ENCODE assay signal across 8 cellular contexts in genomic region chr12:100138048-100138907, GRCh38. TPM values are rescaled to one million over a fixed set of nuclear protein-coding genes. Genes with fewer than 3 reads are reported as not detected.
DNase-seq lines count a peak whose midpoint lies in the region; ATAC-seq and TF ChIP-seq lines count a peak whose summit lies in the region.

No MANE protein-coding gene starts in this region.

- BruUV-seq in MCF 10A (replicated peaks; lab: Mats Ljungman, UMichigan): no TSS peak

- DNase-seq in heart right ventricle: no peak
- DNase-seq in left ventricle myocardium superior: no peak
- peak; percentile 46 for DNase-seq in LNCaP clone FGC (ENCODE audit: low read depth)
- peak; percentile 45 for DNase-seq in MCF 10A (ENCODE audit: unreplicated experiment)
- no peak for DNase-seq in osteocyte (ENCODE audit: extremely low spot score, unreplicated experiment)
- no peak for DNase-seq in activated CD4-positive, CD25-positive, alpha-beta regulatory T cell (lab: John Stamatoyannopoulos, UW)
- DNase-seq in posterior vena cava (ENCODE audit: low spot score): no peak

- peaks cover 43% of the 10 kb centered on the region for H3K4me1 Mint-ChIP-seq in MCF 10A (ENCODE audit: insufficient read depth, unreplicated experiment)
- peaks cover 14% of the 10 kb centered on the region for H3K4me1 Mint-ChIP-seq in osteocyte (ENCODE audit: unreplicated experiment)

- CTCF ChIA-PET in MCF 10A (lab: Yijun Ruan, JAX): interaction anchor here (0.6 to 2.3 kb wide), 26 partner anchors 9 to 1104 kb away, joined by 3 to 28 read pairs (median 4); partner anchors contain the start of gene ACTR6

- peak in 7 of 9 donors; percentile 19 to 54 (median 42) for TF ChIP-seq CTCF in heart right ventricle (IDR thresholded peaks at IDR 0.05)
- peak; percentile 64 for TF ChIP-seq CTCF in LNCaP clone FGC (IDR thresholded peaks at IDR 0.05; ENCODE audit: control insufficient read depth, extremely low read depth, insufficient read depth)
- TF ChIP-seq CTCF in MCF 10A (IDR thresholded peaks at IDR 0.05; ENCODE audit: unreplicated experiment): peak; percentile 23
- peak; percentile 52 for TF ChIP-seq CTCF in osteocyte (IDR thresholded peaks at IDR 0.05)

- POLR2A ChIA-PET in MCF 10A (lab: Yijun Ruan, JAX): interaction anchor here (0.8 to 3.9 kb wide), 7 partner anchors 10 to 142 kb away, joined by 3 to 26 read pairs (median 4); partner anchors contain the start of gene ACTR6

- H3K36me3 Mint-ChIP-seq in MCF 10A (ENCODE audit: insufficient read depth, unreplicated experiment): no peaks in the 10 kb centered on the region
- H3K36me3 Mint-ChIP-seq in osteocyte (ENCODE audit: unreplicated experiment): no peaks in the 10 kb centered on the region

- H3K4me3 ChIP-seq in heart right ventricle (peak overlapping the region in 1 of 10 donors; percentile 29), LNCaP clone FGC (ENCODE audit: low read depth, low read length) (no peak overlapping the region)

- H3K9me3 Mint-ChIP-seq in MCF 10A (ENCODE audit: unreplicated experiment): peaks cover 7% of the 10 kb centered on the region
- no peaks in the 10 kb centered on the region for H3K9me3 Mint-ChIP-seq in osteocyte (ENCODE audit: unreplicated experiment)

- 49 to 50% methylated on average over 9 of the region's 9 CpGs for WGBS in heart right ventricle, 2 donors

- no peaks in the 10 kb centered on the region for H3K27me3 ChIP-seq in heart right ventricle

- H3K4me3 Mint-ChIP-seq in MCF 10A (ENCODE audit: unreplicated experiment): peak overlapping the region; percentile 48
- H3K4me3 Mint-ChIP-seq in osteocyte (ENCODE audit: unreplicated experiment): peak overlapping the region; percentile 4

- ATAC-seq in heart right ventricle: no peak
- ATAC-seq in left ventricle myocardium superior: no peak
- no peak for ATAC-seq in HG03175 (IDR thresholded peaks at IDR 0.05; ENCODE audit: unreplicated experiment)

- H3K27me3 Mint-ChIP-seq in MCF 10A (ENCODE audit: insufficient read depth, unreplicated experiment) (no peaks in the 10 kb centered on the region), osteocyte (ENCODE audit: unreplicated experiment) (no peaks in the 10 kb centered on the region)

- H3K9me3 ChIP-seq in heart right ventricle: no peaks in the 10 kb centered on the region

- peak overlapping the region in 3 of 10 donors; percentile 7 to 75 (median 19) for H3K27ac ChIP-seq in heart right ventricle

- H3K4me1 ChIP-seq in heart right ventricle: peaks cover 5 to 69% (median 32%) of the 10 kb centered on the region in 9 donors

- intact Hi-C loops in heart right ventricle (cut with DNase I) (loop anchor here in 1 of 10 donors (10.0 kb wide), 1 partner anchor 127 kb away; the partner anchor contains the start of genes DEPDC4 and SCYL2), left ventricle myocardium superior (cut with micrococcal nuclease) (no loop called here), MCF 10A (cut with micrococcal nuclease) (no loop called here), posterior vena cava (cut with DNase I) (no loop called here)

- H3K36me3 ChIP-seq in heart right ventricle: no peaks in the 10 kb centered on the region

- H3K27ac Mint-ChIP-seq in MCF 10A (ENCODE audit: low read depth, unreplicated experiment) (peak overlapping the region; percentile 57), osteocyte (ENCODE audit: unreplicated experiment) (no peak overlapping the region)

RNA-seq across cellular contexts. Expression of gene BLTP3B, which starts 4.4 kb away (rescaled TPM):
- total RNA-seq in heart right ventricle (10 to 100 TPM; 12.2 to 18.0 (median 15.2) TPM), left ventricle myocardium superior (12.0 TPM), MCF 10A (2022) (17.7 and 20.1 TPM in 2 replicates), osteocyte (13.1 and 16.2 TPM in 2 replicates), posterior vena cava (10 to 100 TPM; 45.0 to 88.6 TPM)
- 1 to 10 TPM; 6.0 to 9.9 TPM for polyA plus RNA-seq in heart right ventricle

Comparison
In these comparisons a context has a peak if more than half of its experiments do, and no peak if none do; other contexts are left out.
1. DNase-seq: peak in LNCaP clone FGC (single experiment) and MCF 10A (single experiment); none in heart right ventricle (0 of 2), left ventricle myocardium superior (single experiment), osteocyte (single experiment), activated CD4-positive, CD25-positive, alpha-beta regulatory T cell (0 of 4) and posterior vena cava (single experiment).
2. Peak in every context shown above with its lines, with median percentiles within 50 percentile points of each other: CTCF ChIP-seq.